18 cellular contexts compared by ENCODE assay signal in the genomic region with DNA sequence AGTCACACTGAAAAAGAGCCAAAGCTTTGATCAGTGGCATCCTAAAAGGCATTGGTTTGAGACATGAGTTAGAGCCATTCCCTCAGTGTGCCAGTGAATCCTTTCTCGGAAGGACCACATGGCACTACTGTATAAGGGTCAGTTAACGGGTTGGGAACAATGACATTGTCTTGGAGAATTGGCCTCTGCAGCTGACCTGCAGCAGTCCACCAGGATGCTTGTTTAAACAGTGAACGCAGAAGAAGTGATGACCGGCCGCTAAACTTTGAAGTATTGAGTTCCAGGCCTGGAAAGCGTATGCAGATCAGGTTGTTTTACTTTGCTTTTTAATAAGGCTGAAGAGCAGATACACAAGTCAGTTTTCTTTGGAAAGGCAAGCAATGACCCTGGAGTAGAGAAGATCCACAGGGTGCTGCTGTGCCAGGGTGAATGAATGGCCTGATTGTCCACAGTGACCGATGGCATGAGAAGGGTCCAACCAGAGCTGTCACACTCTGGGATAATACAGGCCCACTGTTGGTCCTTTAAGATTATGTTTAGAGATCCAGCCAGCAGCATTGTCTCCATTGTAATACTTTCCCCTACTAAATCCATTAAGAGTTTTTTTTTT. TPM values are rescaled to one million over a fixed set of nuclear protein-coding genes. Genes with fewer than 3 reads are reported as not detected.
DNase-seq lines count a peak whose midpoint lies in the region; ATAC-seq and TF ChIP-seq lines count a peak whose summit lies in the region.
"Had no signal": no experiment of that assay in that cellular context is flagged by ENCODE, and none has a peak within 500 bp of the region (broad histone marks: within the 10 kb centered on the region; RNA-seq: fewer than 3 reads in every experiment).

No MANE protein-coding gene starts in this region.

- H3K9me3 ChIP-seq in CD8-positive, alpha-beta T cell (ENCODE audit: low read length), result no peaks in the 10 kb centered on the region
- H3K9me3 ChIP-seq: A549 had no signal

- H3K9me3 Mint-ChIP-seq in CD8-positive, alpha-beta T cell, result no peaks in the 10 kb centered on the region

- no peak overlapping the region for H3K27ac Mint-ChIP-seq in CD8-positive, alpha-beta T cell

- peak overlapping the region; percentile 31 for H3K27ac ChIP-seq in cingulate gyrus (ENCODE audit: low read depth, low read length)
- no peak overlapping the region for H3K27ac ChIP-seq in CD8-positive, alpha-beta T cell (ENCODE audit: low read depth, low read length)
- H3K27ac ChIP-seq: A549, C4-2B had no signal

- H3K4me1 ChIP-seq in CD8-positive, alpha-beta T cell (ENCODE audit: insufficient read depth, low read length), result no peaks in the 10 kb centered on the region
- H3K4me1 ChIP-seq: A549 had no signal

- intact Hi-C loops in CD8-positive, alpha-beta T cell (cut with DNase I, micrococcal nuclease), result no loop called here

- no peak for TF ChIP-seq CTCF in CD8-positive, alpha-beta T cell (IDR thresholded peaks at IDR 0.05)

- no peak overlapping the region for H3K4me3 Mint-ChIP-seq in CD8-positive, alpha-beta T cell

- CTCF ChIA-PET in CD8-positive, alpha-beta T cell (lab: Charles Lee), result no interaction called here

- no peaks in the 10 kb centered on the region for H3K27me3 ChIP-seq in CD8-positive, alpha-beta T cell (ENCODE audit: insufficient read depth, low read length)

- no peaks in the 10 kb centered on the region for H3K4me1 Mint-ChIP-seq in CD8-positive, alpha-beta T cell (ENCODE audit: low read depth)

- no peaks in the 10 kb centered on the region for H3K27me3 Mint-ChIP-seq in CD8-positive, alpha-beta T cell (ENCODE audit: low read depth)

- no peaks in the 10 kb centered on the region for H3K36me3 ChIP-seq in CD8-positive, alpha-beta T cell (ENCODE audit: insufficient read depth, low read length)

- POLR2A ChIA-PET in CD8-positive, alpha-beta T cell (lab: Charles Lee), result interaction anchor here (0.8 kb wide), 1 partner anchor 23 kb away, joined by 3 read pairs; no protein-coding TSS in a partner anchor

- peak; percentile 10 for DNase-seq in RPMI7951 (ENCODE audit: low read depth)
- peak; percentile 86 for DNase-seq in medulla oblongata (ENCODE audit: extremely low spot score)
- DNase-seq in retina, result peak; percentile 21
- DNase-seq in CD8-positive, alpha-beta T cell, result no peak
- no peak for DNase-seq in NCI-H2081 (lab: John Stamatoyannopoulos, UW)
- DNase-seq: DMS79 treated with DMSO at 0.1 percent for 48 hours, KG1, NCI-H1105 treated with DMSO at 0.1 percent for 48 hours, NCI-H1694, NCI-H2227 treated with DMSO at 0.1 percent for 48 hours, NCI-H510A treated with DMSO at 0.1 percent for 48 hours, NCI-H774, Right ventricle myocardium superior had no signal

- peaks cover 2% of the 10 kb centered on the region for H3K36me3 Mint-ChIP-seq in CD8-positive, alpha-beta T cell

- no peak overlapping the region for H3K4me3 ChIP-seq in CD8-positive, alpha-beta T cell (ENCODE audit: low read depth, low read length)
- H3K4me3 ChIP-seq: A549 had no signal

- no peak for ATAC-seq in HG02610 (IDR thresholded peaks at IDR 0.05; ENCODE audit: unreplicated experiment)
- ATAC-seq in CD8-positive, alpha-beta T cell, result no peak
- ATAC-seq: A549 had no signal

RNA-seq across cellular contexts. Expression of a gene that starts 57.8 kb away (rescaled TPM):
- total RNA-seq in RPMI7951 (2014; rRNA removed; shearing (Covaris generic)), result 33.5 and 34.9 TPM in 2 replicates
- under 1 TPM; 0.41 to 0.86 TPM for total RNA-seq in CD8-positive, alpha-beta T cell
- total RNA-seq: OCI-LY7 had no signal

Comparison
In these comparisons a context has a peak if more than half of its experiments do, and no peak if none do; other contexts are left out.
1. DNase-seq: peak in RPMI7951 (single experiment), medulla oblongata (single experiment) and retina (single experiment); none in CD8-positive, alpha-beta T cell (0 of 7) and NCI-H2081 (0 of 2).
2. RNA of a gene that starts 57.8 kb away (total RNA-seq): 33.5 to 34.9 TPM in RPMI7951; 0.41 to 0.86 TPM in CD8-positive, alpha-beta T cell; every median in the first group is over 10 times any median in the second.